Comparison of ENCODE assay signal across 10 cellular contexts in the genomic region with DNA sequence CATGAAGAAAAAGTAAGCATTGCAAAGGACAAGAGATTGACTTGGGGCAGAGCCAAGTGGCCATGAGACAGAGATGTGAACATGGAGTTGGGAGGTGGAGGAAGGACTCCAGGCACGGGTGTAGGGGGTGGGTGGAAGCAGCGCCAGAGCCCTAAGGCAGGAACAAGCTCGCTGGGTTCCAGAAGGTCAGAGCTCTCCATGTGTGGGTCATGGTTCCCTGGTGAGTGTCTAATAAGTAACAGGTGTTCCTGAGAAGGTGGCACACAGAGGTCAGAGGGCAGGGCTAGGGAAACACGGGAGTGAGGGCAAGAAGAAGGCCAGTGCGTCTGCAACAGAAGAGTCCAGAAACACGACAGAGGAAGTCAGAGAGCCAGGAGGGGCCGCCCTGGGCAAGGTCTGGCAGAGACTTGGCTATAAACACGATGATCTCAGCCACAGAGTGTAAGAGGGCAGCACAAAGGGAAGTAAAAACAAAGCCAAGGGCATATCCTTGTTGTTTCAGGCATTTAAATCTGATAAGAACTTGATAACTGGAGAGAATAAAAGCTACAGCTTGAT.
DNase-seq lines count a peak whose midpoint lies in the region; ATAC-seq and TF ChIP-seq lines count a peak whose summit lies in the region.
"Had no signal": no experiment of that assay in that cellular context is flagged by ENCODE, and none has a peak within 500 bp of the region (broad histone marks: within the 10 kb centered on the region; RNA-seq: fewer than 3 reads in every experiment).

No MANE protein-coding gene starts in this region.

- peaks cover 5% of the 10 kb centered on the region for H3K4me1 ChIP-seq in skeletal muscle satellite cell (ENCODE audit: control insufficient read depth, insufficient read depth, low read length)
- H3K4me1 ChIP-seq: SJSA1 had no signal

- intact Hi-C loops in left cardiac atrium (cut with DNase I) = no loop called here

- peaks cover 56% of the 10 kb centered on the region for H3K27me3 ChIP-seq in skeletal muscle satellite cell (ENCODE audit: control insufficient read depth, insufficient read depth, low read length)

- DNase-seq in HT-29 (ENCODE audit: low spot score) (peak; percentile 97), left cardiac atrium (peak; percentile 57), SK-N-DZ (ENCODE audit: low spot score) (no peak), SHP77 treated with DMSO at 0.1 percent for 48 hours (lab: John Stamatoyannopoulos, UW) (no peak)
- DNase-seq: activated naive CD8-positive, alpha-beta T cell treated with anti-CD3 and anti-CD28 coated beads, Interleukin-2, amount 10 ng/mL, durations not matched to agents 7 days and 5 days had no signal

- H3K4me2 ChIP-seq in skeletal muscle satellite cell (ENCODE audit: low read length) = peak overlapping the region; percentile 43

- H3K9me3 ChIP-seq in skeletal muscle satellite cell (replicated peaks; ENCODE audit: low read length) = no peaks in the 10 kb centered on the region
- H3K9me3 ChIP-seq: SJSA1 had no signal

- H3K36me3 ChIP-seq in skeletal muscle satellite cell (ENCODE audit: insufficient read depth, low read length) = no peaks in the 10 kb centered on the region
- H3K36me3 ChIP-seq: SJSA1 had no signal

- ATAC-seq in SK-N-SH treated with all-trans-retinoic acid at 6 μM for 48 hours (peak; percentile 86), left cardiac atrium (peak; percentile 58 to 82), GM21447 (IDR thresholded peaks at IDR 0.05; ENCODE audit: unreplicated experiment) (no peak), GM21390 (IDR thresholded peaks at IDR 0.05; ENCODE audit: unreplicated experiment) (no peak)

- H3K4me3 ChIP-seq in skeletal muscle satellite cell (ENCODE audit: low read length) = no peak overlapping the region
- H3K4me3 ChIP-seq: SJSA1 had no signal

- H3K9ac ChIP-seq in skeletal muscle satellite cell (ENCODE audit: low read depth, low read length) = no peak overlapping the region

TF ChIP-seq in SK-N-SH treated with all-trans-retinoic acid at 6 μM for 48 hours, 23 proteins besides CTCF, POLR2A, EP300 and RAD21:
- TF ChIP-seq OSR1 (CRISPR knock-in tag; IDR thresholded peaks at IDR 0.05) (no peak), ZFP30 (CRISPR knock-in tag; IDR thresholded peaks at IDR 0.05) (no peak), BACH2 (CRISPR knock-in tag; IDR thresholded peaks at IDR 0.05; ENCODE audit: borderline replicate concordance) (no peak), TCF4 (CRISPR knock-in tag; IDR thresholded peaks at IDR 0.05; ENCODE audit: borderline replicate concordance) (no peak), TOX (CRISPR knock-in tag; IDR thresholded peaks at IDR 0.05; ENCODE audit: borderline replicate concordance) (no peak), ISL1 (CRISPR knock-in tag; IDR thresholded peaks at IDR 0.05) (no peak), ZNF565 (CRISPR knock-in tag; conservative IDR thresholded peaks at IDR 0.05; ENCODE audit: low read depth) (no peak), ZNF8 (CRISPR knock-in tag; IDR thresholded peaks at IDR 0.05) (no peak), ARNTL (CRISPR knock-in tag; IDR thresholded peaks at IDR 0.05; ENCODE audit: borderline replicate concordance, low read depth) (no peak), ZNF70 (CRISPR knock-in tag; IDR thresholded peaks at IDR 0.05) (no peak), ESRRG (CRISPR knock-in tag; IDR thresholded peaks at IDR 0.05) (no peak), RARB (CRISPR knock-in tag; IDR thresholded peaks at IDR 0.05) (no peak)
- TF ChIP-seq, protein P1, sequence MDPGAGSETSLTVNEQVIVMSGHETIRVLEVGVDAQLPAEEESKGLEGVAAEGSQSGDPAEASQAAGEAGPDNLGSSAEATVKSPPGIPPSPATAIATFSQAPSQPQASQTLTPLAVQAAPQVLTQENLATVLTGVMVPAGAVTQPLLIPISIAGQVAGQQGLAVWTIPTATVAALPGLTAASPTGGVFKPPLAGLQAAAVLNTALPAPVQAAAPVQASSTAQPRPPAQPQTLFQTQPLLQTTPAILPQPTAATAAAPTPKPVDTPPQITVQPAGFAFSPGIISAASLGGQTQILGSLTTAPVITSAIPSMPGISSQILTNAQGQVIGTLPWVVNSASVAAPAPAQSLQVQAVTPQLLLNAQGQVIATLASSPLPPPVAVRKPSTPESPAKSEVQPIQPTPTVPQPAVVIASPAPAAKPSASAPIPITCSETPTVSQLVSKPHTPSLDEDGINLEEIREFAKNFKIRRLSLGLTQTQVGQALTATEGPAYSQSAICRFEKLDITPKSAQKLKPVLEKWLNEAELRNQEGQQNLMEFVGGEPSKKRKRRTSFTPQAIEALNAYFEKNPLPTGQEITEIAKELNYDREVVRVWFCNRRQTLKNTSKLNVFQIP (CRISPR knock-in tag; IDR thresholded peaks at IDR 0.05; ENCODE audit: borderline replicate concordance, low read depth) = no peak
- TF ChIP-seq, protein P2, sequence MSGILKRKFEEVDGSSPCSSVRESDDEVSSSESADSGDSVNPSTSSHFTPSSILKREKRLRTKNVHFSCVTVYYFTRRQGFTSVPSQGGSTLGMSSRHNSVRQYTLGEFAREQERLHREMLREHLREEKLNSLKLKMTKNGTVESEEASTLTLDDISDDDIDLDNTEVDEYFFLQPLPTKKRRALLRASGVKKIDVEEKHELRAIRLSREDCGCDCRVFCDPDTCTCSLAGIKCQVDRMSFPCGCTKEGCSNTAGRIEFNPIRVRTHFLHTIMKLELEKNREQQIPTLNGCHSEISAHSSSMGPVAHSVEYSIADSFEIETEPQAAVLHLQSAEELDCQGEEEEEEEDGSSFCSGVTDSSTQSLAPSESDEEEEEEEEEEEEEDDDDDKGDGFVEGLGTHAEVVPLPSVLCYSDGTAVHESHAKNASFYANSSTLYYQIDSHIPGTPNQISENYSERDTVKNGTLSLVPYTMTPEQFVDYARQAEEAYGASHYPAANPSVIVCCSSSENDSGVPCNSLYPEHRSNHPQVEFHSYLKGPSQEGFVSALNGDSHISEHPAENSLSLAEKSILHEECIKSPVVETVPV (CRISPR knock-in tag; IDR thresholded peaks at IDR 0.05) = no peak
TF ChIP-seq in SK-N-SH treated with all-trans-retinoic acid at 6 μM for 48 hours: peak in this region for 0.

Comparison
In these comparisons a context has a peak if more than half of its experiments do, and no peak if none do; other contexts are left out.
1. DNase-seq: peak in HT-29 (single experiment) and left cardiac atrium (single experiment); none in SK-N-DZ (single experiment) and SHP77 treated with DMSO at 0.1 percent for 48 hours (single experiment).
2. ATAC-seq: peak in SK-N-SH treated with all-trans-retinoic acid at 6 μM for 48 hours (single experiment) and left cardiac atrium (2 of 2); none in GM21447 (single experiment) and GM21390 (single experiment).